Comparison of ENCODE assay signal across 8 cellular contexts in the genomic region with DNA sequence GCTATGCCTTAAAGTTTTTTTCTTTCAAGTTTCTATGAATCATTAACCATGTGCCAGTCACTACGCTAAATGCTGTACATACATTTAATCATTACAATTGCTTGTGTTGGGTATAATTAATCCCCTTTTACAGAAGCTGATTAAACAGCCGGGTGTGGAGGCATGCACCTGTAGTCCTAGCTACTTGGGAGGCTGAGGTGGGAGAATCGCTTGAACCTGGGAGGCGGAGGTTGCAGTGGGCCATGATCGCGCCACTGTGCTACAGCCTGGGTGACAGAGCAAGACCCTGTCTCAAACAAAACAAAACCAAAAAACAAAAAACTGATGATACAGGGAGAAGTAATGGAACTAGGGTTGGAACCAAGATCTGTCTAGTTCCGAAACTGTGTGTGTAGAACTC. TPM values are rescaled to one million over a fixed set of nuclear protein-coding genes. Genes with fewer than 3 reads are reported as not detected.
A peak's percentile ranks its signal among the peaks of the same experiment; 100 is the strongest.
DNase-seq lines count a peak whose midpoint lies in the region; ATAC-seq and TF ChIP-seq lines count a peak whose summit lies in the region.

No MANE protein-coding gene starts in this region.

- peak overlapping the region; percentile 81 to 84 for H3K4me3 Mint-ChIP-seq in H9

- H2BK15ac ChIP-seq in H9 (ENCODE audit: low read depth, low read length) = no peak overlapping the region

- H2BK5ac ChIP-seq in H9 (ENCODE audit: insufficient read length, low read length) = no peak overlapping the region

- no peaks in the 10 kb centered on the region; a peak in 1 of 5 replicates for H3K9me3 Mint-ChIP-seq in H9

- no peak overlapping the region for H3K4ac ChIP-seq in H9 (ENCODE audit: low read depth, low read length)

- TF ChIP-seq POLR2A in spleen (IDR thresholded peaks at IDR 0.05) = no peak

- no peaks in the 10 kb centered on the region for H3K27me3 ChIP-seq in H9 (ENCODE audit: insufficient read depth, low read length)
- no peaks in the 10 kb centered on the region for H3K27me3 ChIP-seq in WERI-Rb-1 (ENCODE audit: insufficient read depth, low read depth, severe bottlenecking)
- H3K27me3 ChIP-seq in hepatocyte = no peaks in the 10 kb centered on the region
- no peaks in the 10 kb centered on the region for H3K27me3 ChIP-seq in spleen (replicated peaks in 1 of 7)

- H3K4me2 ChIP-seq in H9 (ENCODE audit: insufficient read depth, insufficient read length, low read length) (peak overlapping the region; percentile 37), hepatocyte (peak overlapping the region; percentile 75)

- no peak for TF ChIP-seq CTCF in H9 (conservative IDR thresholded peaks at IDR 0.05)
- TF ChIP-seq CTCF in WERI-Rb-1 (IDR thresholded peaks at IDR 0.05; ENCODE audit: low read depth, low read length) = no peak
- no peak for TF ChIP-seq CTCF in hepatocyte (IDR thresholded peaks at IDR 0.05; ENCODE audit: poor library complexity)
- TF ChIP-seq CTCF in spleen (IDR thresholded peaks at IDR 0.05 in 8 of 11, conservative IDR thresholded peaks at IDR 0.05 in 3 of 11) = no peak

- peaks cover 0 to 8% (median 0%) of the 10 kb centered on the region in 3 experiments; a peak in 3 of 7 replicates for H3K36me3 Mint-ChIP-seq in H9 (ENCODE audit: insufficient read depth in 1 of 3, low read depth in 3 of 3)

- no peak overlapping the region for H3T11ph ChIP-seq in H9 (ENCODE audit: low read length)

- no peak overlapping the region for H4K91ac ChIP-seq in H9 (ENCODE audit: insufficient read length, low read depth, low read length)

- no peak for ATAC-seq in HG02981 (IDR thresholded peaks at IDR 0.05; ENCODE audit: unreplicated experiment)

- no peak overlapping the region for H4K5ac ChIP-seq in H9 (ENCODE audit: insufficient read length, low read depth, low read length)

- H3K23me2 ChIP-seq in H9 (ENCODE audit: insufficient read length, low read depth, low read length, poor library complexity, severe bottlenecking) = peaks cover 8% of the 10 kb centered on the region

- no peaks in the 10 kb centered on the region; the same call in 1 of the 2 replicates for H3K27me3 Mint-ChIP-seq in H9 (ENCODE audit: low read depth)

- H3K14ac ChIP-seq in H9 (ENCODE audit: insufficient read depth, low read length) = no peak overlapping the region

- no CpG with 5 or more reads among the region's 7 CpGs for WGBS in H9 (ENCODE audit: extremely low coverage, insufficient read length, low lambda C conversion rate)
- WGBS in hepatocyte (ENCODE audit: low lambda C conversion rate, missing lambda C conversion rate) = over 99% methylated on average over 7 of the region's 7 CpGs
- 93 to 97% (median 97%) methylated on average over 7 of the region's 7 CpGs for WGBS in spleen, 5 donors

- H3K4me1 Mint-ChIP-seq in H9 = peaks cover 29 to 30% of the 10 kb centered on the region in 2 experiments

- H3K27ac ChIP-seq in H9 (ENCODE audit: insufficient read length, low read depth, low read length) (no peak overlapping the region), WERI-Rb-1 (peak overlapping the region; percentile 99; the same call in 1 of the 2 replicates), hepatocyte (peak overlapping the region; percentile 96), spleen (peak overlapping the region; percentile 98 to 100 (median 99))

- H3K18ac ChIP-seq in H9 (ENCODE audit: insufficient read length, low read depth, low read length) = no peak overlapping the region

- no peaks in the 10 kb centered on the region; the same call in 1 of the 2 replicates for H3K4me1 ChIP-seq in H9 (ENCODE audit: insufficient read depth, low read length)
- peaks cover 24% of the 10 kb centered on the region for H3K4me1 ChIP-seq in hepatocyte (ENCODE audit: insufficient read depth)
- peaks cover 38 to 62% (median 57%) of the 10 kb centered on the region in 6 donors for H3K4me1 ChIP-seq in spleen

- no peak overlapping the region for H2BK120ac ChIP-seq in H9 (ENCODE audit: low read depth, low read length, poor library complexity, severe bottlenecking)

- no peak overlapping the region for H3K4me3 ChIP-seq in WERI-Rb-1 (ENCODE audit: low read depth, low read length)
- H3K4me3 ChIP-seq in hepatocyte = no peak overlapping the region
- peak overlapping the region in 2 of 8 donors; percentile 70 to 92 for H3K4me3 ChIP-seq in spleen

- no peak overlapping the region for H3K9ac ChIP-seq in H9 (ENCODE audit: extremely low read depth, insufficient read length, low read length)

- H3K36me3 ChIP-seq in WERI-Rb-1 = peaks cover 6% of the 10 kb centered on the region
- H3K36me3 ChIP-seq in hepatocyte (replicated peaks; ENCODE audit: insufficient read depth, low read depth) = no peaks in the 10 kb centered on the region
- H3K36me3 ChIP-seq in spleen = no peaks in the 10 kb centered on the region

- H4K8ac ChIP-seq in H9 (replicated peaks; ENCODE audit: insufficient read length, low read depth, low read length) = no peak overlapping the region

- H3K9me3 ChIP-seq in H9 (ENCODE audit: control insufficient read depth, low read depth, low read length) = no peaks in the 10 kb centered on the region
- H3K9me3 ChIP-seq in WERI-Rb-1 (ENCODE audit: severe bottlenecking) = no peaks in the 10 kb centered on the region
- H3K9me3 ChIP-seq in hepatocyte (ENCODE audit: low read depth) = no peaks in the 10 kb centered on the region
- H3K9me3 ChIP-seq in spleen = no peaks in the 10 kb centered on the region

- H3K79me2 ChIP-seq in H9 (ENCODE audit: insufficient read depth, low read length) (peaks cover 15% of the 10 kb centered on the region; the same call in 1 of the 2 replicates), hepatocyte (peaks cover 39% of the 10 kb centered on the region)

- intact Hi-C loops in spleen (cut with DNase I; ENCODE audit: low total_unique reads) = no loop called here

- H2AFZ ChIP-seq in H9 (ENCODE audit: low read length) (no peak overlapping the region), hepatocyte (no peak overlapping the region)

- no peak overlapping the region for H2BK12ac ChIP-seq in H9 (ENCODE audit: insufficient read length, low read depth, low read length)

- H3K9me2 ChIP-seq in hepatocyte (replicated peaks; ENCODE audit: insufficient read depth) = no peaks in the 10 kb centered on the region

- H4K20me1 ChIP-seq in H9 (ENCODE audit: control insufficient read depth, insufficient read depth, insufficient read length) (no peaks in the 10 kb centered on the region), hepatocyte (ENCODE audit: insufficient read depth, poor library complexity, severe bottlenecking) (peaks cover 24% of the 10 kb centered on the region)

- no peak overlapping the region for H2AK5ac ChIP-seq in H9 (ENCODE audit: insufficient read length, low read length)

- no peak for DNase-seq in H9
- DNase-seq in WERI-Rb-1 = no peak
- no peak for DNase-seq in hepatocyte (ENCODE audit: low spot score)
- no peak for DNase-seq in spleen
- DNase-seq in globus pallidus (ENCODE audit: low spot score) = no peak
- DNase-seq in NCI-H345 treated with DMSO at 0.1 percent for 48 hours (lab: John Stamatoyannopoulos, UW; ENCODE audit: unreplicated experiment) = no peak
- DNase-seq in activated effector memory CD4-positive, alpha-beta T cell treated with anti-CD3 and anti-CD28 coated beads, Interleukin-2, amount 50 U/mL, for 16 hours = no peak

- H3K56ac ChIP-seq in H9 (ENCODE audit: insufficient read length, low read depth, low read length) = no peak overlapping the region

- H2BK20ac ChIP-seq in H9 (ENCODE audit: low read depth, low read length, poor library complexity, severe bottlenecking) = no peak overlapping the region

- H3K27ac Mint-ChIP-seq in H9 = peak overlapping the region in 1 of 3 experiments; percentile 92; a peak in 1 of 7 replicates

- no peaks in the 10 kb centered on the region for H3K79me1 ChIP-seq in H9 (ENCODE audit: insufficient read depth, low read depth, low read length, poor library complexity, severe bottlenecking)

- H3K23ac ChIP-seq in H9 (ENCODE audit: insufficient read length, low read depth, low read length) = no peak overlapping the region

RNA-seq across cellular contexts. Expression of a gene that starts 1.2 kb away (rescaled TPM):
- total RNA-seq in H9 (2021) (52.1 and 52.4 TPM in 2 replicates), hepatocyte (41.2 and 41.4 TPM in 2 replicates), spleen (10 to 100 TPM; 33.4 to 48.5 (median 41.7) TPM)
- polyA plus RNA-seq in hepatocyte (36.3 and 39.8 TPM in 2 replicates), spleen (10 to 100 TPM; 15.2 to 20.2 (median 19.4) TPM)

RNA-seq across cellular contexts. Expression of a gene that starts 20.4 kb away (rescaled TPM):
- total RNA-seq in H9 (2021) (not detected in 2 replicates), hepatocyte (3.5 TPM in 1 of 2 replicates, not detected in the other), spleen (not detected)
- polyA plus RNA-seq in hepatocyte (1.5 and 1.6 TPM in 2 replicates), spleen (under 1 TPM in 2 of 3 donors, not detected in 1; 0.09 to 0.42 TPM)
